ENCODE assay signal across 10 cellular contexts in genomic region chr17:32627233-32628008, GRCh38.
DNase-seq lines count a peak whose midpoint lies in the region; ATAC-seq and TF ChIP-seq lines count a peak whose summit lies in the region.
"Had no signal": no experiment of that assay in that cellular context is flagged by ENCODE, and none has a peak within 500 bp of the region (broad histone marks: within the 10 kb centered on the region; RNA-seq: fewer than 3 reads in every experiment).

No MANE protein-coding gene starts in this region.

- intact Hi-C loops in sciatic nerve (cut with DNase I) = no loop called here

- no peak overlapping the region for H3K9ac ChIP-seq in iPS-18a (ENCODE audit: low read length)

- H3K27ac ChIP-seq in 22Rv1 (peak overlapping the region; percentile 19; the same call in 1 of the 2 replicates), VCaP (peak overlapping the region; percentile 93), iPS-18a (ENCODE audit: low read length) (no peak overlapping the region)

- no peaks in the 10 kb centered on the region for H3K36me3 ChIP-seq in iPS-18a (ENCODE audit: control insufficient read depth, low read depth, low read length)

- ATAC-seq in sciatic nerve (no peak), GM21737 (IDR thresholded peaks at IDR 0.05; ENCODE audit: unreplicated experiment) (no peak)
- ATAC-seq: mucosa of descending colon had no signal

- TF ChIP-seq CTCF in 22Rv1 (IDR thresholded peaks at IDR 0.05) (no peak), VCaP (conservative IDR thresholded peaks at IDR 0.05) (peak; percentile 58)

- in situ Hi-C loops in KBM-7 (cut with MboI; ENCODE audit: low pct_unique_long_range_greater_than_20kb, low sequenced_read_pairs) = no loop called here

- peak overlapping the region; percentile 52 for H3K4me3 ChIP-seq in iPS-18a (ENCODE audit: low read length)
- H3K4me3 ChIP-seq: mucosa of descending colon had no signal

- peaks cover 19% of the 10 kb centered on the region for H3K4me1 ChIP-seq in iPS-18a (ENCODE audit: control insufficient read depth, low read depth, low read length)

- H3K27me3 ChIP-seq in iPS-18a (ENCODE audit: control insufficient read depth, insufficient read depth, low read length) = peaks cover 5% of the 10 kb centered on the region

- DNase-seq in NCI-H1417 (lab: John Stamatoyannopoulos, UW) = peak; percentile 34 to 99 (median 94)
- no peak for DNase-seq in KBM-7
- no peak for DNase-seq in epidermal melanocyte (ENCODE audit: insufficient read length, low spot score)
- DNase-seq in sciatic nerve (ENCODE audit: low spot score) = no peak
- DNase-seq: activated CD4-positive, alpha-beta T cell treated with anti-CD3 and anti-CD28 coated beads for 4 hours; mucosa of descending colon had no signal

- no peaks in the 10 kb centered on the region for H3K9me3 ChIP-seq in iPS-18a (ENCODE audit: control insufficient read depth, low read depth, low read length)
- H3K9me3 ChIP-seq: mucosa of descending colon had no signal

Comparison
In these comparisons a context has a peak if more than half of its experiments do, and no peak if none do; other contexts are left out.
1. DNase-seq: peak in NCI-H1417 (3 of 3); none in KBM-7 (single experiment), epidermal melanocyte (single experiment) and sciatic nerve (single experiment).